Comparison of ENCODE assay signal across 8 cellular contexts in the genomic region with DNA sequence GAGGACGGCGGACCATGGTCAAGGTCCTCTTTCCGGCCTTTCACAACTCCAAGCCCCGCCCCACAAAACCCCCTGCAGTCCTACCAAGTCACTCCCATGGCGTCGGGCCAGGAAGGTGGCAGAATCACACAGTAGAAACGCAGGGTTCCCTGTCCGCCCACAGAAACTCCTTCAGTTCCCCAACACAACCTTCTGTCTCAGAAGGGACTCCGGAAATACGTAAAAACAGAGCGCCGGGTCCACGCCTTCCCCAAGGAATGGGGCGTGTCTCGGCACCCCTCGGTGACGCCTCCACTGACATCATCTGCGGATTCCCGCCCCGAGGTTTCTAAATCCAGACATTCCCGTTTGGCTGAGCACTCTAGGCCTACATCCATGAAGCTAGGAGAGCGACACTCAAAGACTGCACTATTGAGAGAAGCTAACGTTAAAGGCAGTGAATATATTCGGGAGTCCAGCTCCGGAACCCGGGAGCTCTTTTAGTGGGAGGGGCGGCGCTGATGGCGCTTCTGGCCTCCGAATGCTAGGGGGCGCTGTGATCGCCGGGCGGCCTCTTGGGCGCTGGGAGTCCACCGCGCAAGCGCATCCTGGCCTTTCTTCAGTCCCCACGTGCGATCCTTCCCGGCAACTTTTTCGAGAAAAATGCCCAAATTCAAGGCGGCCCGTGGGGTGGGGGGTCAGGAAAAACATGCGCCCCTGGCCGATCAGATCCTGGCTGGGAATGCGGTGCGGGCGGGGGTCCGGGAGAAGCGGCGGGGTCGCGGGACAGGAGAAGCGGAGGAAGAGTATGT. TPM values are rescaled to one million over a fixed set of nuclear protein-coding genes. Genes with fewer than 3 reads are reported as not detected.
A peak's percentile ranks its signal among the peaks of the same experiment; 100 is the strongest.
DNase-seq lines count a peak whose midpoint lies in the region; ATAC-seq and TF ChIP-seq lines count a peak whose summit lies in the region.

A gene with protein sequence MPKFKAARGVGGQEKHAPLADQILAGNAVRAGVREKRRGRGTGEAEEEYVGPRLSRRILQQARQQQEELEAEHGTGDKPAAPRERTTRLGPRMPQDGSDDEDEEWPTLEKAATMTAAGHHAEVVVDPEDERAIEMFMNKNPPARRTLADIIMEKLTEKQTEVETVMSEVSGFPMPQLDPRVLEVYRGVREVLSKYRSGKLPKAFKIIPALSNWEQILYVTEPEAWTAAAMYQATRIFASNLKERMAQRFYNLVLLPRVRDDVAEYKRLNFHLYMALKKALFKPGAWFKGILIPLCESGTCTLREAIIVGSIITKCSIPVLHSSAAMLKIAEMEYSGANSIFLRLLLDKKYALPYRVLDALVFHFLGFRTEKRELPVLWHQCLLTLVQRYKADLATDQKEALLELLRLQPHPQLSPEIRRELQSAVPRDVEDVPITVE (plus strand): TSS at position 579 of the 791 bp plus-strand sequence. CDS start 64 bp downstream, at position 643.
Gene MED20 (minus strand): TSS at position 219 of the 791 bp plus-strand sequence. CDS start 121 bp downstream, at position 98.

- ATAC-seq in activated T-helper 17 cell treated with anti-CD3 and anti-CD28 coated beads, Interleukin-2, amount 50 U/mL, for 72 hours (replicated peaks) = peak; percentile 89
- ATAC-seq in natural killer cell = peak; percentile 90 to 95 (median 92)

- TF ChIP-seq CTCF in LNCAP (IDR thresholded peaks at IDR 0.05) (peak; percentile 90), fibroblast of mammary gland (conservative IDR thresholded peaks at IDR 0.05; ENCODE audit: control insufficient read depth, insufficient read depth, low read depth, low read length) (peak; percentile 80), natural killer cell (IDR thresholded peaks at IDR 0.05) (peak; percentile 91)

- no peaks in the 10 kb centered on the region for H3K27me3 Mint-ChIP-seq in activated T-helper 17 cell treated with anti-CD3 and anti-CD28 coated beads, Interleukin-2, amount 50 U/mL, for 72 hours
- no peaks in the 10 kb centered on the region for H3K27me3 Mint-ChIP-seq in natural killer cell (ENCODE audit: low read depth in 2 of 2)

- no peaks in the 10 kb centered on the region for H3K9me3 Mint-ChIP-seq in activated T-helper 17 cell treated with anti-CD3 and anti-CD28 coated beads, Interleukin-2, amount 50 U/mL, for 72 hours
- no peaks in the 10 kb centered on the region for H3K9me3 Mint-ChIP-seq in natural killer cell

- peak within 1 kb of the TSS; percentile 95 for H3K4me3 Mint-ChIP-seq in activated T-helper 17 cell treated with anti-CD3 and anti-CD28 coated beads, Interleukin-2, amount 50 U/mL, for 72 hours
- peak within 1 kb of the TSS; percentile 96 for H3K4me3 Mint-ChIP-seq in natural killer cell

- peak within 1 kb of the TSS; percentile 97 for H3K27ac Mint-ChIP-seq in activated T-helper 17 cell treated with anti-CD3 and anti-CD28 coated beads, Interleukin-2, amount 50 U/mL, for 72 hours
- peak within 1 kb of the TSS; percentile 98 for H3K27ac Mint-ChIP-seq in natural killer cell

- intact Hi-C loops in natural killer cell (cut with micrococcal nuclease) = loop anchor here (1.0 kb wide), 3 partner anchors 15 to 134 kb away; partner anchors contain the start of genes TOMM6 and USP49

- DNase-seq in ELR (ENCODE audit: low read depth) (peak; percentile 98), GOT3 (lab: John Stamatoyannopoulos, UW) (peak; percentile 73), RPMI8226 (peak; percentile 97), fibroblast of mammary gland (ENCODE audit: low read depth) (peak; percentile 95), natural killer cell (peak; percentile 96)
- DNase-seq in stimulated activated naive CD4-positive, alpha-beta T cell treated with Interleukin-2 at 50 U/mL for 16 hours (lab: John Stamatoyannopoulos, UW) = peak; percentile 90

- peak within 1 kb of the TSS; percentile 99 for H3K4me3 ChIP-seq in fibroblast of mammary gland (ENCODE audit: control insufficient read depth, low read depth, low read length)

- peaks cover 43% of the 10 kb centered on the region for H3K4me1 Mint-ChIP-seq in activated T-helper 17 cell treated with anti-CD3 and anti-CD28 coated beads, Interleukin-2, amount 50 U/mL, for 72 hours
- H3K4me1 Mint-ChIP-seq in natural killer cell = peaks cover 57 to 60% of the 10 kb centered on the region in 2 donors

- H3K36me3 Mint-ChIP-seq in activated T-helper 17 cell treated with anti-CD3 and anti-CD28 coated beads, Interleukin-2, amount 50 U/mL, for 72 hours (ENCODE audit: low read depth) = peaks cover 66% of the 10 kb centered on the region
- no peaks in the 10 kb centered on the region for H3K36me3 Mint-ChIP-seq in natural killer cell

RNA-seq across cellular contexts. Expression of the first gene that starts in this region (rescaled TPM):
- total RNA-seq in activated T-helper 17 cell treated with anti-CD3 and anti-CD28 coated beads, Interleukin-2, amount 50 U/mL, for 72 hours = 10 to 100 TPM; 23.3 to 53.1 TPM
- total RNA-seq in natural killer cell = 10 to 100 TPM in 1 of 3 donors, 1 to 10 TPM in 2; 5.4 to 11.6 (median 5.7) TPM

RNA-seq across cellular contexts. Expression of gene MED20, which starts in this region (rescaled TPM):
- 10 to 100 TPM; 20.5 to 22.6 TPM for total RNA-seq in activated T-helper 17 cell treated with anti-CD3 and anti-CD28 coated beads, Interleukin-2, amount 50 U/mL, for 72 hours
- total RNA-seq in natural killer cell = 10 to 100 TPM in 2 of 3 donors, 1 to 10 TPM in 1; 6.4 to 15.2 (median 15.0) TPM

Comparison
In these comparisons a context has a peak if more than half of its experiments do, and no peak if none do; other contexts are left out.
1. Peak in every context shown above with its lines: DNase-seq, ATAC-seq and H3K4me3 ChIP-seq.